Comparison of ENCODE assay signal across 1 cellular context in genomic region chr6:82205793-82206425, GRCh38.
A peak's percentile ranks its signal among the peaks of the same experiment; 100 is the strongest.
TF ChIP-seq lines count a peak whose summit lies in the region.

No MANE protein-coding gene starts in this region.

TF ChIP-seq in K562, 482 proteins besides CTCF, POLR2A, EP300 and RAD21 (continued from another document and continues in another):
- TF ChIP-seq CLOCK (CRISPR knock-in tag; IDR thresholded peaks at IDR 0.05; ENCODE audit: borderline replicate concordance) (no peak), KDM5B (IDR thresholded peaks at IDR 0.05; ENCODE audit: insufficient replicate concordance, low read depth, low read length) (no peak), THRAP3 (IDR thresholded peaks at IDR 0.05; ENCODE audit: borderline replicate concordance) (no peak), ESRRB (CRISPR knock-in tag; IDR thresholded peaks at IDR 0.05; ENCODE audit: borderline replicate concordance) (no peak), E2F5 (CRISPR knock-in tag; IDR thresholded peaks at IDR 0.05) (no peak), THAP12 (CRISPR knock-in tag; IDR thresholded peaks at IDR 0.05) (no peak), XRCC3 (IDR thresholded peaks at IDR 0.05) (no peak), SAFB2 (IDR thresholded peaks at IDR 0.05; ENCODE audit: borderline replicate concordance, low read depth, low read length, severe bottlenecking) (no peak), MITF (IDR thresholded peaks at IDR 0.05) (no peak), THRA (IDR thresholded peaks at IDR 0.05) (peak; percentile 88), ZNF77 (CRISPR knock-in tag; IDR thresholded peaks at IDR 0.05) (no peak), USF2 (CRISPR knock-in tag; IDR thresholded peaks at IDR 0.05) (no peak), TBP (optimal IDR thresholded peaks at IDR 0.05; ENCODE audit: low read depth, low read length) (no peak), ZC3H4 (CRISPR knock-in tag; IDR thresholded peaks at IDR 0.05; ENCODE audit: borderline replicate concordance) (no peak), SIRT6 (IDR thresholded peaks at IDR 0.05; ENCODE audit: low read depth, low read length) (no peak), SMAD2 (IDR thresholded peaks at IDR 0.05; ENCODE audit: low read depth, low read length) (no peak), GATAD2A (IDR thresholded peaks at IDR 0.05) (no peak), L3MBTL2 (IDR thresholded peaks at IDR 0.05) (no peak), ZNF655 (CRISPR knock-in tag; IDR thresholded peaks at IDR 0.05) (no peak), ZSCAN32 (CRISPR knock-in tag; IDR thresholded peaks at IDR 0.05) (no peak), ETV6 (IDR thresholded peaks at IDR 0.05; ENCODE audit: borderline replicate concordance in 1 of 2, low read depth in 2 of 2, low read length in 1 of 2) (no peak), ETV6 (CRISPR knock-in tag; IDR thresholded peaks at IDR 0.05; ENCODE audit: borderline replicate concordance) (no peak), EGR1 (conservative IDR thresholded peaks at IDR 0.05) (no peak), KDM4B (IDR thresholded peaks at IDR 0.05; ENCODE audit: borderline replicate concordance in 2 of 2, low read depth in 1 of 2) (no peak), NCOA1 (IDR thresholded peaks at IDR 0.05; ENCODE audit: low read depth) (peak; percentile 93), ATF6 (CRISPR knock-in tag; IDR thresholded peaks at IDR 0.05) (no peak), DEAF1 (CRISPR knock-in tag; IDR thresholded peaks at IDR 0.05) (no peak), ZNF445 (CRISPR knock-in tag; IDR thresholded peaks at IDR 0.05; ENCODE audit: low read depth) (no peak), ARID1B (IDR thresholded peaks at IDR 0.05) (peak; percentile 95), KAT7 (CRISPR knock-in tag; IDR thresholded peaks at IDR 0.05; ENCODE audit: borderline replicate concordance) (no peak), KLF16 (IDR thresholded peaks at IDR 0.05) (peak; percentile 60), FOS (IDR thresholded peaks at IDR 0.05; ENCODE audit: extremely low read depth, insufficient read length) (no peak), CBX8 (IDR thresholded peaks at IDR 0.05; ENCODE audit: borderline replicate concordance, extremely low read depth, low read depth, low read length, poor library complexity, severe bottlenecking) (no peak), HDAC6 (IDR thresholded peaks at IDR 0.05; ENCODE audit: low read depth, low read length) (no peak), CREB3 (tag; conservative IDR thresholded peaks at IDR 0.05; ENCODE audit: low read depth) (no peak), MIER1 (IDR thresholded peaks at IDR 0.05; ENCODE audit: low read depth) (no peak), PHTF2 (CRISPR knock-in tag; IDR thresholded peaks at IDR 0.05) (no peak), RBM39 (optimal IDR thresholded peaks at IDR 0.05; ENCODE audit: low read depth, low read length) (no peak), PTTG1 (tag; IDR thresholded peaks at IDR 0.05; ENCODE audit: low read depth) (no peak), E2F8 (IDR thresholded peaks at IDR 0.05; ENCODE audit: low read depth, partially characterized antibody) (no peak), MAFK (IDR thresholded peaks at IDR 0.05; ENCODE audit: low read length) (no peak), EP400 (IDR thresholded peaks at IDR 0.05) (peak; percentile 38)
